ENCODE assay signal across 22 cellular contexts in genomic region chr5:122040903-122041302, GRCh38. TPM values are rescaled to one million over a fixed set of nuclear protein-coding genes. Genes with fewer than 3 reads are reported as not detected.
"Had no signal": no experiment of that assay in that cellular context is flagged by ENCODE, and none has a peak within 500 bp of the region (broad histone marks: within the 10 kb centered on the region; RNA-seq: fewer than 3 reads in every experiment).

No MANE protein-coding gene starts in this region.

- H3K4me1 ChIP-seq: esophagus muscularis mucosa, foreskin keratinocyte, gastroesophageal sphincter, heart left ventricle, left ventricle myocardium inferior, lower lobe of right lung had no signal

- H3K4me3 ChIP-seq: coronary artery, dorsolateral prefrontal cortex, esophagus muscularis mucosa, gastroesophageal sphincter, heart left ventricle, left ventricle myocardium inferior, lower lobe of right lung, mucosa of descending colon had no signal

- H3K9me3 ChIP-seq: lower lobe of right lung, mucosa of descending colon had no signal

- H3K36me3 ChIP-seq: gastroesophageal sphincter, heart left ventricle, left ventricle myocardium inferior, lower lobe of right lung had no signal

- DNase-seq: dermis blood vessel endothelial cell; dorsolateral prefrontal cortex; effector CD4-positive, alpha-beta T cell; effector memory CD4-positive, alpha-beta T cell; foreskin keratinocyte; heart left ventricle; hypothalamus; immature natural killer cell; islet precursor cell; kidney; kidney glomerular epithelial cell; left colon; left ventricle myocardium inferior; lower lobe of right lung; mesenchymal stem cell; mucosa of descending colon; naive B cell; naive thymus-derived CD8-positive, alpha-beta T cell had no signal

- ATAC-seq: foreskin keratinocyte; gastroesophageal sphincter; heart left ventricle; left colon; left lobe of liver; lower lobe of right lung; mucosa of descending colon; naive thymus-derived CD8-positive, alpha-beta T cell had no signal

- H3K27ac ChIP-seq: coronary artery, dorsolateral prefrontal cortex, esophagus muscularis mucosa, foreskin keratinocyte, gastroesophageal sphincter, heart left ventricle, left ventricle myocardium inferior, lower lobe of right lung had no signal

- H3K27me3 ChIP-seq: dorsolateral prefrontal cortex, esophagus muscularis mucosa, foreskin keratinocyte, gastroesophageal sphincter, heart left ventricle had no signal

RNA-seq across cellular contexts. Expression of gene LOX, which starts 37.2 kb away (rescaled TPM):
- total RNA-seq: naive thymus-derived CD8-positive, alpha-beta T cell had no signal
- polyA plus RNA-seq: immature natural killer cell; naive thymus-derived CD8-positive, alpha-beta T cell had no signal
